Comparison of ENCODE assay signal across 19 cellular contexts in genomic region chr17:73826872-73827228, GRCh38.
DNase-seq lines count a peak whose midpoint lies in the region; ATAC-seq and TF ChIP-seq lines count a peak whose summit lies in the region.
"Had no signal": no experiment of that assay in that cellular context is flagged by ENCODE, and none has a peak within 500 bp of the region (broad histone marks: within the 10 kb centered on the region; RNA-seq: fewer than 3 reads in every experiment).

No MANE protein-coding gene starts in this region.

- CTCF ChIA-PET in CD4-positive, alpha-beta T cell (lab: Charles Lee) = no interaction called here

- H3K9me3 Mint-ChIP-seq in CD4-positive, alpha-beta T cell = no peaks in the 10 kb centered on the region
- no peaks in the 10 kb centered on the region for H3K9me3 Mint-ChIP-seq in activated T-helper 17 cell treated with anti-CD3 and anti-CD28 coated beads, Interleukin-2, amount 50 U/mL, for 72 hours
- no peaks in the 10 kb centered on the region for H3K9me3 Mint-ChIP-seq in natural killer cell

- H3K27ac Mint-ChIP-seq in CD4-positive, alpha-beta T cell = peak overlapping the region; percentile 97
- H3K27ac Mint-ChIP-seq in activated T-helper 17 cell treated with anti-CD3 and anti-CD28 coated beads, Interleukin-2, amount 50 U/mL, for 72 hours = peak overlapping the region; percentile 79
- peak overlapping the region; percentile 68 to 76 for H3K27ac Mint-ChIP-seq in natural killer cell

- peaks cover 98% of the 10 kb centered on the region for H3K4me1 Mint-ChIP-seq in CD4-positive, alpha-beta T cell (ENCODE audit: low read depth)
- H3K4me1 Mint-ChIP-seq in activated T-helper 17 cell treated with anti-CD3 and anti-CD28 coated beads, Interleukin-2, amount 50 U/mL, for 72 hours = peaks cover 43% of the 10 kb centered on the region
- H3K4me1 Mint-ChIP-seq in natural killer cell = peaks cover 50 to 68% of the 10 kb centered on the region in 2 donors

- no peak for ATAC-seq in CD4-positive, alpha-beta T cell (ENCODE audit: poor library complexity)
- ATAC-seq in activated T-helper 17 cell treated with anti-CD3 and anti-CD28 coated beads, Interleukin-2, amount 50 U/mL, for 72 hours (replicated peaks) = no peak
- ATAC-seq in natural killer cell (no peak), GM18519 (IDR thresholded peaks at IDR 0.05; ENCODE audit: low FRiP score, unreplicated experiment) (no peak)
- ATAC-seq: HCT116, PC-3 had no signal

- H3K4me3 Mint-ChIP-seq in CD4-positive, alpha-beta T cell = no peak overlapping the region
- H3K4me3 Mint-ChIP-seq in activated T-helper 17 cell treated with anti-CD3 and anti-CD28 coated beads, Interleukin-2, amount 50 U/mL, for 72 hours = peak overlapping the region; percentile 53
- no peak overlapping the region for H3K4me3 Mint-ChIP-seq in natural killer cell

- peak; percentile 12 for DNase-seq in DMS53 (lab: John Stamatoyannopoulos, UW)
- no peak for DNase-seq in DMS53 treated with DMSO at 0.1 percent for 48 hours (lab: John Stamatoyannopoulos, UW; ENCODE audit: unreplicated experiment)
- DNase-seq in CD4-positive, alpha-beta T cell = no peak
- no peak for DNase-seq in natural killer cell
- no peak for DNase-seq in GM13976 (ENCODE audit: low spot score)
- DNase-seq in middle frontal gyrus (ENCODE audit: extremely low spot score, low spot score) = no peak
- DNase-seq: BE2C, COR-L47, DMS153, KG1, NCI-H1417 treated with DMSO at 0.1 percent for 48 hours, NCI-H1930, NCI-H748 treated with DMSO at 0.1 percent for 48 hours, PC-3, SJCRH30 had no signal

- POLR2A ChIA-PET in CD4-positive, alpha-beta T cell (lab: Charles Lee) = interaction anchor here (1.7 to 2.6 kb wide), 4 partner anchors 10 to 106 kb away, joined by 8 to 20 read pairs (median 10); no protein-coding TSS in a partner anchor

- intact Hi-C loops in CD4-positive, alpha-beta T cell (cut with DNase I, micrococcal nuclease) = no loop called here
- intact Hi-C loops in natural killer cell (cut with micrococcal nuclease) = no loop called here

- no peaks in the 10 kb centered on the region for H3K27me3 ChIP-seq in CD4-positive, alpha-beta T cell (ENCODE audit: control insufficient read depth, insufficient read depth, low read length)
- H3K27me3 ChIP-seq: BE2C had no signal

- H3K9me3 ChIP-seq in CD4-positive, alpha-beta T cell (ENCODE audit: control insufficient read depth, low read length) = no peaks in the 10 kb centered on the region
- H3K9me3 ChIP-seq: BE2C, SJCRH30 had no signal

- H3K27ac ChIP-seq in CD4-positive, alpha-beta T cell (ENCODE audit: low read depth, low read length) = peak overlapping the region; percentile 48
- H3K27ac ChIP-seq: 22Rv1, SJCRH30 had no signal

- no peaks in the 10 kb centered on the region for H3K27me3 Mint-ChIP-seq in CD4-positive, alpha-beta T cell
- no peaks in the 10 kb centered on the region for H3K27me3 Mint-ChIP-seq in activated T-helper 17 cell treated with anti-CD3 and anti-CD28 coated beads, Interleukin-2, amount 50 U/mL, for 72 hours
- peaks cover 0 to 2% of the 10 kb centered on the region in 2 donors for H3K27me3 Mint-ChIP-seq in natural killer cell (ENCODE audit: low read depth in 2 of 2)

- H3K36me3 Mint-ChIP-seq in CD4-positive, alpha-beta T cell (ENCODE audit: low read depth) = no peaks in the 10 kb centered on the region
- no peaks in the 10 kb centered on the region for H3K36me3 Mint-ChIP-seq in activated T-helper 17 cell treated with anti-CD3 and anti-CD28 coated beads, Interleukin-2, amount 50 U/mL, for 72 hours (ENCODE audit: low read depth)
- H3K36me3 Mint-ChIP-seq in natural killer cell = no peaks in the 10 kb centered on the region

- in situ Hi-C loops in GM13976 (cut with MboI; ENCODE audit: low sequenced_read_pairs, unreplicated experiment) = no loop called here

- TF ChIP-seq CTCF in CD4-positive, alpha-beta T cell (IDR thresholded peaks at IDR 0.05) = no peak
- TF ChIP-seq CTCF in natural killer cell (IDR thresholded peaks at IDR 0.05) (no peak), GM13976 (IDR thresholded peaks at IDR 0.05; ENCODE audit: borderline replicate concordance, control extremely low read depth, extremely low read depth, insufficient read depth, missing control alignments) (no peak)
